In the genomic region with DNA sequence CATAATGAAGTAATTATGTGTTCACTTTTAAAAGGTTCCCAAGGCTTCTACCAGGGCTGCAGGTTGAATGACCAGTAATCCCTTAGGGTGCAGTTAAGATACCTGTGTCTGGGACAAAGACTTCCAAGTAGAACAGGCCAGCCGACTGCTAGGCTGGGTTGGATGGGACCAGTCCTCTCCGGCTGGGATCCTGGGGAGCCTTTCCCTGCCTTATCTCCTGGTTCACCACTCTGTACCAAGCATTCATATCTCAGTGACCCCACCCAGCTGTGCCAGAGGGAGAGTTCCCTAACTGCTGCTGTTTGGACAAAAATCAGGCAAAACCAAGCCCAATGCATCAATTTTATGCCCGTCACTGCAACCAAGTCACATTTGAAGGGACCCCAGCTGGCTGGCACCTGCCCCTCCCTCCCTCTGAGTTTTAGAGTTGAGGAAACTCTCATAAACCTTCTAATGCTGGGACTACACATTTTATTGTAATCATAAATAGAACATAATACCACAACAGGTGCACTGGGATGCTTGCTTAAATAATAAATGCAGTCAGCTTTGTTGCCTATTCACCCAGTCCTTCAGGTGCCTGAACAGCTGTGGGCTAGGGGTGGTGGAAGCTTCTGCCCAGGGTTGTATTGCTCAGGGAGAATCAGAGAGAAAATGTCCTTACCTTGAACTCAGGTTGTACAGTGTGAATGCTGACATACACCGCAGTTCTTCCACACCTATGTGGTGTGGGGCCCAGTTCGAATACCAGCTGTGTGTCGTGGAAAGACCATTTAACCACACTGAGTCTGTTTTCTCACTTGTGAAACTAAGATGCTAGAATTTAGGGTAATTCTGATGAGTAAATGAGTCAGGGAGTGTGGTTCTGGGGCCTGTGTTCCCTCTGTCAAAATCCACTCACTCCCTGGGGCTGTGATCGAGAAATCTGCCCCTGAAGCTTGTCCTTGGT, we compare ENCODE assay signal across 10 cellular contexts.
DNase-seq lines count a peak whose midpoint lies in the region; ATAC-seq and TF ChIP-seq lines count a peak whose summit lies in the region.
"Had no signal": no experiment of that assay in that cellular context is flagged by ENCODE, and none has a peak within 500 bp of the region (broad histone marks: within the 10 kb centered on the region; RNA-seq: fewer than 3 reads in every experiment).

No MANE protein-coding gene starts in this region.

- peaks cover 17% of the 10 kb centered on the region for H3K4me1 Mint-ChIP-seq in activated T-cell treated with anti-CD3 and anti-CD28 coated beads, Interleukin-2, amount 50 U/mL, for 4 hours (ENCODE audit: low read depth)
- peaks cover 5 to 9% of the 10 kb centered on the region in 2 donors for H3K4me1 Mint-ChIP-seq in effector memory CD8-positive, alpha-beta T cell (ENCODE audit: low read depth in 2 of 2)

- 71 to 83% methylated on average over 6 to 7 of the region's 7 CpGs for WGBS in testis, 2 donors

- no peaks in the 10 kb centered on the region for H3K27me3 Mint-ChIP-seq in activated T-cell treated with anti-CD3 and anti-CD28 coated beads, Interleukin-2, amount 50 U/mL, for 4 hours (ENCODE audit: low read depth)
- H3K27me3 Mint-ChIP-seq in effector memory CD8-positive, alpha-beta T cell = peaks cover 0 to 18% of the 10 kb centered on the region in 2 donors

- peak; percentile 53 for ATAC-seq in HG02943 (IDR thresholded peaks at IDR 0.05; ENCODE audit: low read depth, unreplicated experiment)
- peak; percentile 76 to 80 for ATAC-seq in activated T-cell treated with anti-CD3 and anti-CD28 coated beads, Interleukin-2, amount 50 U/mL, for 4 hours
- ATAC-seq in effector memory CD8-positive, alpha-beta T cell (replicated peaks) = no peak
- ATAC-seq in HG02981 (IDR thresholded peaks at IDR 0.05; ENCODE audit: unreplicated experiment) = no peak

- H3K36me3 ChIP-seq in testis (ENCODE audit: low read depth, missing control alignments) = no peaks in the 10 kb centered on the region
- H3K36me3 ChIP-seq: BLaER1 treated with 17β-estradiol and CSF1 and Interleukin-3, amounts not matched to agents 10 nM and 100 nM had no signal

- TF ChIP-seq POLR2A in testis (IDR thresholded peaks at IDR 0.05) = no peak

- TF ChIP-seq CTCF in testis (IDR thresholded peaks at IDR 0.05) = no peak

- no peak overlapping the region for H3K27ac ChIP-seq in testis
- H3K27ac ChIP-seq: BLaER1 treated with 17β-estradiol and CSF1 and Interleukin-3, amounts not matched to agents 10 nM and 100 nM had no signal

- no peaks in the 10 kb centered on the region for H3K36me3 Mint-ChIP-seq in activated T-cell treated with anti-CD3 and anti-CD28 coated beads, Interleukin-2, amount 50 U/mL, for 4 hours (ENCODE audit: insufficient read depth)
- no peaks in the 10 kb centered on the region for H3K36me3 Mint-ChIP-seq in effector memory CD8-positive, alpha-beta T cell (ENCODE audit: insufficient read depth)

- H3K9me3 ChIP-seq in testis = no peaks in the 10 kb centered on the region
- H3K9me3 ChIP-seq: BLaER1 treated with 17β-estradiol and CSF1 and Interleukin-3, amounts not matched to agents 10 nM and 100 nM had no signal

- H3K4me1 ChIP-seq in testis = no peaks in the 10 kb centered on the region

- DNase-seq in stimulated activated CD4-positive, alpha-beta T cell treated with anti-CD3 and anti-CD28 coated beads, Interleukin-15, amount 100 ng/mL, for 24 hours = peak; percentile 50
- no peak for DNase-seq in stimulated activated CD4-positive, alpha-beta T cell treated with anti-CD3 and anti-CD28 coated beads, Interleukin-4, amount 100 ng/mL, for 1 hour
- no peak for DNase-seq in activated T-cell treated with anti-CD3 and anti-CD28 coated beads, Interleukin-2, amount 50 U/mL, for 4 hours
- no peak for DNase-seq in testis
- no peak for DNase-seq in NCI-H1436 (lab: John Stamatoyannopoulos, UW)
- no peak for DNase-seq in effector memory CD8-positive, alpha-beta T cell
- DNase-seq: NCI-H774 had no signal

- no peaks in the 10 kb centered on the region for H3K27me3 ChIP-seq in testis
- H3K27me3 ChIP-seq: BLaER1 treated with 17β-estradiol and CSF1 and Interleukin-3, amounts not matched to agents 10 nM and 100 nM had no signal

- intact Hi-C loops in testis (cut with DNase I; ENCODE audit: low total_unique reads) = no loop called here

- H3K9me3 Mint-ChIP-seq in activated T-cell treated with anti-CD3 and anti-CD28 coated beads, Interleukin-2, amount 50 U/mL, for 4 hours = no peaks in the 10 kb centered on the region
- H3K9me3 Mint-ChIP-seq in effector memory CD8-positive, alpha-beta T cell = no peaks in the 10 kb centered on the region

- no peak overlapping the region for H3K4me3 ChIP-seq in testis
- H3K4me3 ChIP-seq: BLaER1 treated with 17β-estradiol and CSF1 and Interleukin-3, amounts not matched to agents 10 nM and 100 nM had no signal

- no peak overlapping the region for H3K4me3 Mint-ChIP-seq in activated T-cell treated with anti-CD3 and anti-CD28 coated beads, Interleukin-2, amount 50 U/mL, for 4 hours
- H3K4me3 Mint-ChIP-seq in effector memory CD8-positive, alpha-beta T cell = no peak overlapping the region

- H3K27ac Mint-ChIP-seq in effector memory CD8-positive, alpha-beta T cell = no peak overlapping the region

Comparison
In these comparisons a context has a peak if more than half of its experiments do, and no peak if none do; other contexts are left out.
1. ATAC-seq: peak in HG02943 (single experiment) and activated T-cell treated with anti-CD3 and anti-CD28 coated beads, Interleukin-2, amount 50 U/mL, for 4 hours (2 of 2); none in effector memory CD8-positive, alpha-beta T cell (single experiment) and HG02981 (single experiment).